In the genomic region with DNA sequence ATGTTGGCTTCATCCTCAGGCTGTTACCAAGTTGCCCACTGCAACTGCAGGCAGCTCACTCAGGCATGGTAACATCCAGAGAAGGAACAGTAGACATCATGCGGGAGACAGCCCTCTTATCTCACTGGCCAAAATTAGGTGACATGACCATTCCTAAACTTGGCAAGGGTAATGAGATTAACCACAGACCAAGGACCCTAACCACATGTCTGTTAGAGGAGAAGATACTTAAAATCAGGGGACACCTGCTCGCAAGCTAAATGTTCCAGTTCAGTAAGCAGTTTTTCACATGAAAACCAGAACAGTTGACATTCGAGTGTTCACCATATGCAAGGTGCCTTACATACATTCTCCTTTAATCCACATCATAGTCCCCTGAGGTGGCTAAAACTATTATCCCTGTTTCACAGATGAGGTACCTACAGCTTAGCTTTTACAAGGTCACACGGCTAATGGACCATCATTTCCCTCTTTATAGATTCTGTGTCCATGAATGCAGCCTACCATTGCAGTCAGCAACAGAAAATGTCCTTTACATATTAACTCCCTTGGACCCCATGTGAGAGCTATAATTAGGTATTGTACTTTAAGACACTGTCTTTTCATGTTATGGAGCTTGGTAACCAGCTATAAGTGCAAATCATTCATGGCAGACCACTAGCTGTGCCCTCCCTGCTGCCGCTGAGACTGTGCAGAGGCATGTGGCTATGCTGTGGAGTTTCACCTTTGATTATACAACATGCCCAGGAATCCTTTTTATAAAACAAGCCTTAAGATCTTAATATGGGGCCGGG, we compare ENCODE assay signal across 14 cellular contexts.
DNase-seq lines count a peak whose midpoint lies in the region; ATAC-seq and TF ChIP-seq lines count a peak whose summit lies in the region.
"Had no signal": no experiment of that assay in that cellular context is flagged by ENCODE, and none has a peak within 500 bp of the region (broad histone marks: within the 10 kb centered on the region; RNA-seq: fewer than 3 reads in every experiment).

No MANE protein-coding gene starts in this region.

- no peak overlapping the region for H3K4me3 Mint-ChIP-seq in nephron

- peak; percentile 19 for DNase-seq in NCI-H2107 treated with DMSO at 0.1 percent for 48 hours (lab: John Stamatoyannopoulos, UW; ENCODE audit: unreplicated experiment)
- DNase-seq in NCI-H2107 (lab: John Stamatoyannopoulos, UW), result no peak
- peak; percentile 78 for DNase-seq in NAMALWA (ENCODE audit: low spot score)
- no peak for DNase-seq in effector CD4-positive, alpha-beta T cell
- DNase-seq in 8988T, result no peak
- DNase-seq in HCEC 1CT, result no peak
- DNase-seq: activated CD4-positive, alpha-beta T cell treated with anti-CD3 and anti-CD28 coated beads, Interleukin-2, amount 50 U/mL, for 1 hour; activated naive CD4-positive, alpha-beta T cell treated with Interleukin-2 at 50 U/mL for 16 hours; DMS153; esophagus squamous epithelium; MV-4-11; SK-N-SH had no signal

- peaks cover 5% of the 10 kb centered on the region for H3K36me3 Mint-ChIP-seq in nephron (ENCODE audit: low read depth)

- H3K9me3 Mint-ChIP-seq in nephron, result peaks cover 22% of the 10 kb centered on the region

- ATAC-seq in GM21529 (IDR thresholded peaks at IDR 0.05; ENCODE audit: unreplicated experiment), result peak; percentile 58

- peak overlapping the region; percentile 28 to 94 (median 55) for H3K27ac Mint-ChIP-seq in nephron

- no peak for TF ChIP-seq CTCF in nephron (IDR thresholded peaks at IDR 0.05; ENCODE audit: unreplicated experiment in 3 of 3)

- no peaks in the 10 kb centered on the region for H3K27me3 Mint-ChIP-seq in nephron (ENCODE audit: low read depth)

- H3K4me1 Mint-ChIP-seq in nephron, result peaks cover 9% of the 10 kb centered on the region

Comparison
In these comparisons a context has a peak if more than half of its experiments do, and no peak if none do; other contexts are left out.
1. DNase-seq: peak in NCI-H2107 treated with DMSO at 0.1 percent for 48 hours (single experiment) and NAMALWA (single experiment); none in NCI-H2107 (single experiment), effector CD4-positive, alpha-beta T cell (single experiment), 8988T (single experiment) and HCEC 1CT (single experiment).